ENCODE assay signal across 12 cellular contexts in the genomic region with DNA sequence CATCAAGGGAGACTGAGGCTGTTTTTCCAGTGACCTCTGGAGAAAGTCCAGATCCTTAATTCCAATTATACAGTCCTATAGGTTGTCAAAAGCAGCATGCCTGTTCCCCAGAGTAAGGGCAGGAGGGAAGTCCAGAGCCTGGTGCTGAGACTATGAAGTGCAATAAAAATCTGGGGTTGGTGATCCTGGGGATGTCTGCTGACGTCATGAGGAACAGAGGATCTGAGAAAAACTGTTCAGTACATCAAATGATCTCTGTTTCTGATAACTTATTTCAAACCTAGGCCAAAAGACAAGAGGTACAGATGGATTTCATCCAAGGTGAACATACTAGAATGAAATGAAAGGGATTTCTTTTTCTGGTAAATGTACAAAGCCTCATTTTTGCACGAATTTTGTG. TPM values are rescaled to one million over a fixed set of nuclear protein-coding genes. Genes with fewer than 3 reads are reported as not detected.
"Had no signal": no experiment of that assay in that cellular context is flagged by ENCODE, and none has a peak within 500 bp of the region (broad histone marks: within the 10 kb centered on the region; RNA-seq: fewer than 3 reads in every experiment).

No MANE protein-coding gene starts in this region.

- ATAC-seq: GM23338, HCT116 had no signal

- H2AFZ ChIP-seq: GM23248, GM23338 had no signal

- FAIRE-seq: H1, H54 had no signal

- H3K4me3 ChIP-seq: GM23248, GM23338, HAP-1 had no signal

- H3K4me2 ChIP-seq: GM23338 had no signal

- H3K9me3 ChIP-seq: HAP-1 had no signal

- H3K27ac ChIP-seq: GM23248 had no signal

- H3K4me1 ChIP-seq: HAP-1 had no signal

- H3K9ac ChIP-seq: GM23248 had no signal

- DNase-seq: GM23248, GOT3, H7, H9, HCEC 1CT, HFFc6 had no signal

- H3K36me3 ChIP-seq: HAP-1 had no signal

RNA-seq across cellular contexts. Expression of gene OR5W2, which starts 12.1 kb away (rescaled TPM):
- total RNA-seq: GM23248, GM23338, H1, H4, H7, H9, HFFc6 had no signal
- polyA plus RNA-seq: GM23248, GM23338, H1 had no signal

RNA-seq across cellular contexts. Expression of gene TRIM51, which starts 19.2 kb away (rescaled TPM):
- total RNA-seq: GM23248, GM23338, H1, H4, H7, H9, HFFc6 had no signal
- polyA plus RNA-seq: GM23248, H1 had no signal

RNA-seq across cellular contexts. Expression of gene OR5I1, which starts 33.9 kb away (rescaled TPM):
- total RNA-seq: GM23248, GM23338, H1, H4, H7, H9, HFFc6 had no signal
- polyA plus RNA-seq: GM23248, GM23338, H1 had no signal
